Comparison of ENCODE assay signal across 10 cellular contexts in genomic region chr21:41765393-41765950, GRCh38. TPM values are rescaled to one million over a fixed set of nuclear protein-coding genes. Genes with fewer than 3 reads are reported as not detected.
DNase-seq lines count a peak whose midpoint lies in the region; ATAC-seq, FAIRE-seq and TF ChIP-seq lines count a peak whose summit lies in the region.
"Had no signal": no experiment of that assay in that cellular context is flagged by ENCODE, and none has a peak within 500 bp of the region (broad histone marks: within the 10 kb centered on the region; RNA-seq: fewer than 3 reads in every experiment).

No MANE protein-coding gene starts in this region.

- no peak overlapping the region; the same call in 1 of the 2 replicates for H3K27ac ChIP-seq in HEK293 (ENCODE audit: extremely low read depth, low read depth, low read length)
- H3K27ac ChIP-seq in keratinocyte (ENCODE audit: control insufficient read depth, insufficient read depth, low read length), result peak overlapping the region; percentile 80
- H3K27ac ChIP-seq in skin epidermis, result peak overlapping the region in 17 of 21 experiments; percentile 30 to 94 (median 82)

- no peaks in the 10 kb centered on the region for H3K27me3 ChIP-seq in keratinocyte (ENCODE audit: control insufficient read depth, extremely low read depth, insufficient read depth, low read length)

- peaks cover 16% of the 10 kb centered on the region for H3K9me1 ChIP-seq in keratinocyte (ENCODE audit: control insufficient read depth, extremely low read depth, insufficient read depth, low read length)

- peaks cover 71% of the 10 kb centered on the region for H3K27me3 Mint-ChIP-seq in activated T-helper 17 cell treated with anti-CD3 and anti-CD28 coated beads, Interleukin-2, amount 50 U/mL, for 72 hours

- H3K27ac Mint-ChIP-seq in activated T-helper 17 cell treated with anti-CD3 and anti-CD28 coated beads, Interleukin-2, amount 50 U/mL, for 72 hours, result no peak overlapping the region

- H3K36me3 Mint-ChIP-seq in activated T-helper 17 cell treated with anti-CD3 and anti-CD28 coated beads, Interleukin-2, amount 50 U/mL, for 72 hours (ENCODE audit: low read depth), result peaks cover 11% of the 10 kb centered on the region

- peaks cover 50% of the 10 kb centered on the region for H3K4me1 ChIP-seq in HEK293 (ENCODE audit: control insufficient read depth, insufficient read depth, low read length)
- peaks cover 70% of the 10 kb centered on the region for H3K4me1 ChIP-seq in keratinocyte (ENCODE audit: control insufficient read depth, extremely low read depth, insufficient read depth, low read length)

- no peak for DNase-seq in keratinocyte (ENCODE audit: low read depth, low spot score)
- DNase-seq: activated effector memory CD4-positive, alpha-beta T cell treated with anti-CD3 and anti-CD28 coated beads, Interleukin-2, amount 50 U/mL, for 16 hours had no signal

- ATAC-seq in activated T-helper 17 cell treated with anti-CD3 and anti-CD28 coated beads, Interleukin-2, amount 50 U/mL, for 72 hours (replicated peaks), result no peak
- no peak for ATAC-seq in GM18519 (IDR thresholded peaks at IDR 0.05; ENCODE audit: low FRiP score, unreplicated experiment)
- no peak for ATAC-seq in HG03342 (IDR thresholded peaks at IDR 0.05; ENCODE audit: unreplicated experiment)
- ATAC-seq in HG02588 (IDR thresholded peaks at IDR 0.05; ENCODE audit: unreplicated experiment), result no peak

- dilution Hi-C loops in keratinocyte (cut with MboI; ENCODE audit: extremely low pct_ligation_motif_present, low sequenced_read_pairs), result no loop called here

- H3K9me3 Mint-ChIP-seq in activated T-helper 17 cell treated with anti-CD3 and anti-CD28 coated beads, Interleukin-2, amount 50 U/mL, for 72 hours, result no peaks in the 10 kb centered on the region

- no peak overlapping the region for H2AFZ ChIP-seq in keratinocyte (ENCODE audit: control insufficient read depth, low read length)

- peak overlapping the region; percentile 10 for H3K4me3 Mint-ChIP-seq in activated T-helper 17 cell treated with anti-CD3 and anti-CD28 coated beads, Interleukin-2, amount 50 U/mL, for 72 hours

- peaks cover 55% of the 10 kb centered on the region for H4K20me1 ChIP-seq in keratinocyte (ENCODE audit: control insufficient read depth, extremely low read depth, insufficient read depth, low read length)

- peak; percentile 17 for FAIRE-seq in keratinocyte (lab: Jason Lieb, UNC)

- H3K79me2 ChIP-seq in keratinocyte (ENCODE audit: control insufficient read depth, insufficient read depth, low read length), result peaks cover 64% of the 10 kb centered on the region

- CTCF ChIA-PET in HEK293 (lab: Yijun Ruan, JAX), result interaction anchor here (0.7 to 2.3 kb wide), 8 partner anchors 9 to 482 kb away, joined by 3 to 11 read pairs (median 4); no protein-coding TSS in a partner anchor

- TF ChIP-seq CTCF in HEK293 (tag by site-specific recombination; IDR thresholded peaks at IDR 0.05) (no peak; the same call in 1 of the 2 replicates), keratinocyte (optimal IDR thresholded peaks at IDR 0.05 in 1 of 3, IDR thresholded peaks at IDR 0.05 in 1 of 3, conservative IDR thresholded peaks at IDR 0.05 in 1 of 3; ENCODE audit: extremely low read depth in 1 of 3, insufficient read depth in 2 of 3, low read length in 3 of 3) (no peak)

- H3K9me3 ChIP-seq in HEK293 (ENCODE audit: control insufficient read depth, insufficient read depth, low read depth, low read length) (no peaks in the 10 kb centered on the region), keratinocyte (ENCODE audit: control insufficient read depth, low read depth, low read length) (no peaks in the 10 kb centered on the region)
- H3K9me3 ChIP-seq: esophagus muscularis mucosa had no signal

- H3K4me1 Mint-ChIP-seq in activated T-helper 17 cell treated with anti-CD3 and anti-CD28 coated beads, Interleukin-2, amount 50 U/mL, for 72 hours, result peaks cover 11% of the 10 kb centered on the region

- peak overlapping the region; percentile 97 for H3K9ac ChIP-seq in keratinocyte (ENCODE audit: control insufficient read depth, extremely low read depth, insufficient read depth, low read length)

- peak overlapping the region; percentile 85 for H3K4me3 ChIP-seq in HEK293 (ENCODE audit: low read depth, low read length)
- H3K4me3 ChIP-seq in keratinocyte (ENCODE audit: control insufficient read depth in 2 of 3, extremely low read depth in 1 of 3, insufficient read depth in 2 of 3, low read depth in 1 of 3, low read length in 3 of 3), result peak overlapping the region; percentile 79 to 92 (median 88)
- H3K4me3 ChIP-seq in skin epidermis, result peak overlapping the region; percentile 40 to 73 (median 49)

- H3K36me3 ChIP-seq in HEK293 (ENCODE audit: control insufficient read depth in 2 of 2, insufficient read depth in 1 of 2, low read length in 2 of 2) (no peaks in the 10 kb centered on the region), keratinocyte (ENCODE audit: control insufficient read depth in 2 of 2, extremely low read depth in 1 of 2, insufficient read depth in 2 of 2, low read length in 2 of 2) (peaks cover 1 to 4% of the 10 kb centered on the region in 2 experiments)
- H3K36me3 ChIP-seq: esophagus muscularis mucosa had no signal

- POLR2A ChIA-PET in HEK293 (lab: Yijun Ruan, JAX), result interaction anchor here (0.6 to 1.7 kb wide), 4 partner anchors 18 to 596 kb away, joined by 3 to 6 read pairs (median 5); no protein-coding TSS in a partner anchor

- H3K4me2 ChIP-seq in keratinocyte (ENCODE audit: control insufficient read depth, extremely low read depth, insufficient read depth, low read depth, low read length), result peak overlapping the region; percentile 95

TF ChIP-seq in HEK293, 187 proteins besides CTCF, POLR2A, EP300 and RAD21:
- no peak for TF ChIP-seq WT1 (tag by site-specific recombination; IDR thresholded peaks at IDR 0.05)
- no peak for TF ChIP-seq ZNF548 (tag by site-specific recombination; IDR thresholded peaks at IDR 0.05)
- no peak for TF ChIP-seq ZSCAN4 (tag by site-specific recombination; IDR thresholded peaks at IDR 0.05)
- TF ChIP-seq ZNF350 (tag by site-specific recombination; IDR thresholded peaks at IDR 0.05), result no peak
- TF ChIP-seq ZBTB21 (tag by site-specific recombination; IDR thresholded peaks at IDR 0.05), result no peak
- TF ChIP-seq ZNF600 (tag by site-specific recombination; IDR thresholded peaks at IDR 0.05), result peak; percentile 67
- TF ChIP-seq ZNF514 (tag by site-specific recombination; IDR thresholded peaks at IDR 0.05), result no peak
- TF ChIP-seq ZBTB7A (tag by site-specific recombination; IDR thresholded peaks at IDR 0.05; ENCODE audit: low read depth), result no peak
- TF ChIP-seq KLF17 (tag by site-specific recombination; IDR thresholded peaks at IDR 0.05), result peak; percentile 25; the same call in 1 of the 2 replicates
- 0 out of 2 replicates have a peak, but pooled peaks have one; percentile 40 for TF ChIP-seq ZBTB17 (tag by site-specific recombination; IDR thresholded peaks at IDR 0.05)

RNA-seq across cellular contexts. Expression of gene RIPK4, which starts 1.4 kb away (rescaled TPM):
- total RNA-seq in activated T-helper 17 cell treated with anti-CD3 and anti-CD28 coated beads, Interleukin-2, amount 50 U/mL, for 72 hours, result 1 to 10 TPM in 1 of 2 donors, not detected in 1; 1.1 TPM
- 16.6 to 23.4 TPM (median 18.4 TPM) in 3 replicates for polyA plus RNA-seq in keratinocyte
- 11.0 TPM for polyA plus RNA-seq in keratinocyte (2011; ENCODE audit: low read depth)
- polyA plus RNA-seq in keratinocyte (2011; cell fraction: cytosol; rRNA removed), result 13.0 and 20.1 TPM in 2 replicates
- polyA plus RNA-seq in keratinocyte (2011; cell fraction: nucleus; rRNA removed), result 54.2 and 65.2 TPM in 2 replicates
- 30.8 and 35.3 TPM in 2 replicates for polyA plus RNA-seq in keratinocyte (2012; ENCODE audit: low replicate concordance)
- polyA minus RNA-seq in keratinocyte, result 28.0 to 48.3 TPM (median 30.7 TPM) in 3 replicates
- polyA minus RNA-seq in keratinocyte (2011; cell fraction: cytosol; rRNA and poly(A)+ RNA removed), result 40.3 TPM
- polyA minus RNA-seq in keratinocyte (2011; cell fraction: nucleus; rRNA and poly(A)+ RNA removed), result 80.7 and 89.5 TPM in 2 replicates
- total RNA-seq: T-helper 1 cell treated with Interleukin-12 subunit alpha and Interleukin-12 subunit beta and Interleukin-4 antibody, amounts not matched to agents 30 ng/mL and 1 ng/mL, for 36 hours had no signal
